13 cellular contexts compared by ENCODE assay signal in the genomic region with DNA sequence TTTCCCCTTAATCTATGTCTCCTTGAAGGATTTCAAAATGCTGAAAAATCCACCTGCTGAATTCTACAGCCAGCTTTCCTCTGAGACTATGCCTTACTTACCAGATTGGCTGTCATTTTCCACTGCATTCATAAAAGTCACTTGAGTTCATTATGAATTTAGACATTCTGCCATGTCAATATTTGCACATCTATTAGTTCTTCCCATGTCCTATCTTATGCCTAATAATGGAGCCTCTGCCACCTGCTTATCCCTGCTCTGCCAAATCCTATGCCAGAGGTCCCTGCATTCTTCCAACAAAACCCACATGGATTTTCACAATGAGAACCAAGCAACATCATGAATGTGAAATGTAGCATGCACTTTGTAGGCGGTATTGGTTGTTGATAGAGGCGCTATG. TPM values are rescaled to one million over a fixed set of nuclear protein-coding genes. Genes with fewer than 3 reads are reported as not detected.
"Had no signal": no experiment of that assay in that cellular context is flagged by ENCODE, and none has a peak within 500 bp of the region (broad histone marks: within the 10 kb centered on the region; RNA-seq: fewer than 3 reads in every experiment).

No MANE protein-coding gene starts in this region.

- H3K4me1 ChIP-seq: lower lobe of right lung had no signal

- H3K36me3 ChIP-seq: lower lobe of right lung had no signal

- DNase-seq: activated CD4-positive, alpha-beta T cell treated with anti-CD3 and anti-CD28 coated beads for 1 hour; activated CD4-positive, alpha-beta T cell treated with anti-CD3 and anti-CD28 coated beads, Interleukin-2, amount 50 U/mL, for 48 hours; activated CD8-positive, alpha-beta memory T cell treated with anti-CD3 and anti-CD28 coated beads, Interleukin-2, amount 10 ng/mL, durations not matched to agents 7 days and 5 days; activated gamma-delta T cell; activated T-cell treated with anti-CD3 and anti-CD28 coated beads, Interleukin-2, amount 50 U/mL, for 24 hours; dermis blood vessel endothelial cell; lower lobe of right lung; naive B cell; posterior cingulate gyrus had no signal

- H3K27me3 ChIP-seq: hepatocyte, right atrium auricular region, tibial nerve had no signal

- H3K4me3 ChIP-seq: hepatocyte, lower lobe of right lung, right atrium auricular region, skin epidermis, tibial nerve had no signal

- H3K27ac ChIP-seq: lower lobe of right lung, right atrium auricular region had no signal

- H3K9me3 ChIP-seq: lower lobe of right lung, right atrium auricular region, tibial nerve had no signal

RNA-seq across cellular contexts. Expression of a gene that starts 42.6 kb away (rescaled TPM):
- total RNA-seq: activated CD8-positive, alpha-beta memory T cell treated with anti-CD3 and anti-CD28 coated beads, Interleukin-2, amount 10 ng/mL, durations not matched to agents 7 days and 5 days had no signal
